Comparison of ENCODE assay signal across 9 cellular contexts in the genomic region with DNA sequence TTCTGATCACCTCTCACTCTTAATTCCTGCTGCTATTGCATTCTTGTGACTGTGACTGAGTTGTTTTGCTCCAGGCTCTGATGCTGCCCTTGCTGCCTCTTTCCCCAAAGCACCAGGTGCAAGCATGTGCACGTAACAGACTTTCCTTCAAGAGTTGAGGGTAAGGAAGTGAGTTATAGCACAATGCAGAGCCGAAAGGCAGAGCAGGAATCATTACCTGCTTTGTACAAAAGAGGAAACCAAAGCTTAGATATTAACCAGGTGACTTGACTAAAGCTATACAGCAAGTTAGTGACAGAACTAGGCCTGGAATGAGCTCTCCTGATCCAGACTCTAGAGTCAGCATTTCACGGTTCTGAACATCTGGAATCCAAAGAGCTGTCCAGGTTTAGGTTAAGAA. TPM values are rescaled to one million over a fixed set of nuclear protein-coding genes. Genes with fewer than 3 reads are reported as not detected.
A peak's percentile ranks its signal among the peaks of the same experiment; 100 is the strongest.
DNase-seq lines count a peak whose midpoint lies in the region; ATAC-seq and TF ChIP-seq lines count a peak whose summit lies in the region.
"Had no signal": no experiment of that assay in that cellular context is flagged by ENCODE, and none has a peak within 500 bp of the region (broad histone marks: within the 10 kb centered on the region; RNA-seq: fewer than 3 reads in every experiment).

No MANE protein-coding gene starts in this region.

- H3K4me3 ChIP-seq in Karpas-422 (ENCODE audit: low read length) (no peak overlapping the region), gastrocnemius medialis (no peak overlapping the region), mucosa of descending colon (no peak overlapping the region), tibial artery (no peak overlapping the region)
- H3K4me3 ChIP-seq: BLaER1 treated with 17β-estradiol and CSF1 and Interleukin-3, amounts not matched to agents 10 nM and 100 nM had no signal

- no peak for TF ChIP-seq POLR2A in gastrocnemius medialis (IDR thresholded peaks at IDR 0.05)

- H3K9ac ChIP-seq in Karpas-422 (ENCODE audit: low read length), result peak overlapping the region; percentile 12; the same call in 1 of the 2 replicates
- H3K9ac ChIP-seq: BLaER1 treated with 17β-estradiol and CSF1 and Interleukin-3, amounts not matched to agents 10 nM and 100 nM had no signal

- H4K20me1 ChIP-seq in Karpas-422 (ENCODE audit: insufficient read depth, low read depth, low read length), result no peaks in the 10 kb centered on the region
- H4K20me1 ChIP-seq: BLaER1 treated with 17β-estradiol and CSF1 and Interleukin-3, amounts not matched to agents 10 nM and 100 nM had no signal

- ATAC-seq in GM19372 (IDR thresholded peaks at IDR 0.05; ENCODE audit: low read depth, unreplicated experiment) (peak; percentile 38), HG02588 (IDR thresholded peaks at IDR 0.05; ENCODE audit: unreplicated experiment) (peak; percentile 32), gastrocnemius medialis (peak; percentile 3 to 22), mucosa of descending colon (no peak), left colon (no peak)

- intact Hi-C loops in gastrocnemius medialis (cut with DNase I; ENCODE audit: low total_unique reads) (loop anchor here (5.0 kb wide), 1 partner anchor 220 kb away; the partner anchor contains the start of gene TPBGL), mucosa of descending colon (cut with DNase I, micrococcal nuclease) (loop anchor here in 1 of 2 donors (5.0 kb wide), 1 partner anchor 230 kb away; no protein-coding TSS in a partner anchor), tibial artery (cut with DNase I; ENCODE audit: low total_unique reads) (no loop called here), left colon (cut with DNase I, micrococcal nuclease) (loop anchor here in 1 of 2 donors (10.0 kb wide), 1 partner anchor 223 kb away; the partner anchor contains the start of gene TPBGL)

- TF ChIP-seq CTCF in gastrocnemius medialis (IDR thresholded peaks at IDR 0.05 in 4 of 5, conservative IDR thresholded peaks at IDR 0.05 in 1 of 5) (no peak), mucosa of descending colon (IDR thresholded peaks at IDR 0.05) (no peak), tibial artery (IDR thresholded peaks at IDR 0.05) (no peak)

- H3K79me2 ChIP-seq in Karpas-422 (ENCODE audit: low read length), result no peaks in the 10 kb centered on the region

- H3K9me3 ChIP-seq in Karpas-422 (ENCODE audit: low read length), result no peaks in the 10 kb centered on the region
- no peaks in the 10 kb centered on the region for H3K9me3 ChIP-seq in gastrocnemius medialis
- H3K9me3 ChIP-seq in mucosa of descending colon, result no peaks in the 10 kb centered on the region
- peaks cover 0 to 4% (median 0%) of the 10 kb centered on the region in 3 donors for H3K9me3 ChIP-seq in tibial artery

- peaks cover 9% of the 10 kb centered on the region; the same call in 1 of the 2 replicates for H3K36me3 ChIP-seq in Karpas-422 (ENCODE audit: insufficient read depth, low read length)
- H3K36me3 ChIP-seq in gastrocnemius medialis, result no peaks in the 10 kb centered on the region
- no peaks in the 10 kb centered on the region for H3K36me3 ChIP-seq in mucosa of descending colon (ENCODE audit: low read depth)
- no peaks in the 10 kb centered on the region for H3K36me3 ChIP-seq in tibial artery

- no peak overlapping the region for H2AFZ ChIP-seq in Karpas-422 (ENCODE audit: low read length)

- H3K27me3 ChIP-seq in Karpas-422 (ENCODE audit: low read length) (no peaks in the 10 kb centered on the region), gastrocnemius medialis (no peaks in the 10 kb centered on the region), tibial artery (no peaks in the 10 kb centered on the region)
- H3K27me3 ChIP-seq: BLaER1 treated with 17β-estradiol and CSF1 and Interleukin-3, amounts not matched to agents 10 nM and 100 nM had no signal

- H3K9me2 ChIP-seq in Karpas-422 (replicated peaks; ENCODE audit: insufficient read depth, low read length), result no peaks in the 10 kb centered on the region

- in situ Hi-C loops in gastrocnemius medialis (cut with MboI; ENCODE audit: low sequenced_read_pairs in 4 of 4), result loop anchor here in 3 of 4 donors (10.0 kb wide), 2 partner anchors 97 to 223 kb away; partner anchors contain the start of gene TPBGL (in 2 of the 3)

- peak overlapping the region; percentile 57 for H3K27ac ChIP-seq in Karpas-422 (ENCODE audit: low read length)
- peak overlapping the region; percentile 3 to 60 (median 8) for H3K27ac ChIP-seq in gastrocnemius medialis
- no peak overlapping the region for H3K27ac ChIP-seq in tibial artery
- H3K27ac ChIP-seq: BLaER1 treated with 17β-estradiol and CSF1 and Interleukin-3, amounts not matched to agents 10 nM and 100 nM had no signal

- no peak overlapping the region for H3K4me2 ChIP-seq in Karpas-422 (ENCODE audit: low read depth, low read length, poor library complexity, severe bottlenecking)
- H3K4me2 ChIP-seq: BLaER1 treated with 17β-estradiol and CSF1 and Interleukin-3, amounts not matched to agents 10 nM and 100 nM had no signal

- H3K4me1 ChIP-seq in Karpas-422 (ENCODE audit: low read length) (peaks cover 52% of the 10 kb centered on the region), gastrocnemius medialis (peaks cover 28 to 42% of the 10 kb centered on the region in 2 donors), mucosa of descending colon (ENCODE audit: low read depth) (no peaks in the 10 kb centered on the region), tibial artery (no peaks in the 10 kb centered on the region)

- DNase-seq in Karpas-422, result no peak
- no peak for DNase-seq in gastrocnemius medialis
- DNase-seq in mucosa of descending colon, result no peak
- no peak for DNase-seq in tibial artery
- no peak for DNase-seq in left colon
- no peak for DNase-seq in occipital lobe (lab: John Stamatoyannopoulos, UW)

RNA-seq across cellular contexts. Expression of gene NEU3, which starts 33.6 kb away (rescaled TPM):
- 103 and 133 TPM in 2 replicates for total RNA-seq in Karpas-422 (2014; rRNA removed; shearing (Covaris generic); ENCODE audit: low replicate concordance)
- total RNA-seq in gastrocnemius medialis (10 to 100 TPM; 11.0 to 20.6 (median 18.3) TPM), mucosa of descending colon (1 to 10 TPM; 6.0 to 8.5 (median 6.7) TPM), left colon (1 to 10 TPM; 6.1 to 7.7 TPM), occipital lobe (19.0 TPM)

Comparison
In these comparisons a context has a peak if more than half of its experiments do, and no peak if none do; other contexts are left out.
1. ATAC-seq: peak in GM19372 (single experiment), HG02588 (single experiment) and gastrocnemius medialis (2 of 2); none in mucosa of descending colon (single experiment) and left colon (single experiment).
2. H3K27ac ChIP-seq: peak in Karpas-422 (single experiment) and gastrocnemius medialis (4 of 4); none in tibial artery (0 of 2).